Comparison of ENCODE assay signal across 8 cellular contexts in genomic region chr6:6003334-6004146, GRCh38. TPM values are rescaled to one million over a fixed set of nuclear protein-coding genes. Genes with fewer than 3 reads are reported as not detected.
DNase-seq lines count a peak whose midpoint lies in the region; ATAC-seq, FAIRE-seq and TF ChIP-seq lines count a peak whose summit lies in the region.

No MANE protein-coding gene starts in this region.

- peaks cover 18% of the 10 kb centered on the region for H3K4me1 ChIP-seq in A673 (ENCODE audit: insufficient read depth, low read length, poor library complexity, severe bottlenecking)
- H3K4me1 ChIP-seq in iPS DF 6.9 (ENCODE audit: control insufficient read depth, insufficient read depth, low read length): peaks cover 4% of the 10 kb centered on the region; the same call in 1 of the 2 replicates
- peaks cover 65% of the 10 kb centered on the region for H3K4me1 ChIP-seq in smooth muscle cell (ENCODE audit: low read depth)

- H3K4me2 ChIP-seq in smooth muscle cell: peak overlapping the region; percentile 77

- peaks cover 79% of the 10 kb centered on the region for H3K4me1 Mint-ChIP-seq in activated T-cell treated with anti-CD3 and anti-CD28 coated beads, Interleukin-2, amount 50 U/mL, for 72 hours (ENCODE audit: low read depth)

- H3K9me3 ChIP-seq in A673 (ENCODE audit: low read depth, low read length, poor library complexity, severe bottlenecking) (no peaks in the 10 kb centered on the region), iPS DF 6.9 (ENCODE audit: control insufficient read depth, insufficient read depth, low read length) (no peaks in the 10 kb centered on the region), smooth muscle cell (replicated peaks; ENCODE audit: low read depth) (no peaks in the 10 kb centered on the region)

- peaks cover 17 to 20% of the 10 kb centered on the region in 2 donors for H3K36me3 Mint-ChIP-seq in activated T-cell treated with anti-CD3 and anti-CD28 coated beads, Interleukin-2, amount 50 U/mL, for 72 hours (ENCODE audit: insufficient read depth in 2 of 2)

- peak overlapping the region; percentile 89 to 94 for H3K4me3 Mint-ChIP-seq in activated T-cell treated with anti-CD3 and anti-CD28 coated beads, Interleukin-2, amount 50 U/mL, for 72 hours

- intact Hi-C loops in A673 (cut with micrococcal nuclease; ENCODE audit: unreplicated experiment): loop anchor here (2.0 kb wide), 1 partner anchor 533 kb away; no protein-coding TSS in a partner anchor

- CTCF ChIA-PET in A673 (lab: Charles Lee): no interaction called here

- DNase-seq in A673 (ENCODE audit: low spot score) (peak; percentile 80), H7 (peak; percentile 89), iPS DF 6.9 (ENCODE audit: low read depth, low spot score) (no peak), smooth muscle cell (lab: John Stamatoyannopoulos, UW; ENCODE audit: unreplicated experiment) (no peak), NCI-H187 (lab: John Stamatoyannopoulos, UW) (no peak), GM12892 (ENCODE audit: insufficient read length) (no peak), GM19239 (ENCODE audit: insufficient read length, low spot score) (no peak)
- peak; percentile 41 to 45 for DNase-seq in activated T-cell treated with anti-CD3 and anti-CD28 coated beads, Interleukin-2, amount 50 U/mL, for 72 hours

- FAIRE-seq in GM12892 (lab: Jason Lieb, UNC): no peak
- no peak for FAIRE-seq in GM19239 (lab: Jason Lieb, UNC)

- no CpG with 5 or more reads among the region's 71 CpGs for WGBS in iPS DF 6.9 (ENCODE audit: insufficient coverage, insufficient read length)
- WGBS in smooth muscle cell (ENCODE audit: low lambda C conversion rate): under 1% methylated on average over 71 of the region's 71 CpGs

- no peak for TF ChIP-seq POLR2A in GM12892 (IDR thresholded peaks at IDR 0.05; ENCODE audit: low read depth, low read length)

- H3K27ac ChIP-seq in A673 (ENCODE audit: low read depth, low read length, poor library complexity, severe bottlenecking): peak overlapping the region; percentile 87
- H3K27ac ChIP-seq in iPS DF 6.9 (ENCODE audit: low read length): no peak overlapping the region
- H3K27ac ChIP-seq in smooth muscle cell (ENCODE audit: low read depth): no peak overlapping the region

- no peak overlapping the region for H3K9ac ChIP-seq in smooth muscle cell (ENCODE audit: low read depth)

- peak overlapping the region; percentile 98 for H3K27ac Mint-ChIP-seq in activated T-cell treated with anti-CD3 and anti-CD28 coated beads, Interleukin-2, amount 50 U/mL, for 72 hours

- H3K36me3 ChIP-seq in A673 (ENCODE audit: insufficient read depth, low read length, poor library complexity, severe bottlenecking) (peaks cover 21% of the 10 kb centered on the region), H7 (replicated peaks; ENCODE audit: control insufficient read depth, insufficient read depth, low read length) (no peaks in the 10 kb centered on the region), iPS DF 6.9 (ENCODE audit: control insufficient read depth, insufficient read depth, low read length) (no peaks in the 10 kb centered on the region), smooth muscle cell (ENCODE audit: low read depth) (no peaks in the 10 kb centered on the region)

- no peak for TF ChIP-seq CTCF in A673 (conservative IDR thresholded peaks at IDR 0.05; ENCODE audit: low read depth, low read length)
- TF ChIP-seq CTCF in smooth muscle cell (IDR thresholded peaks at IDR 0.05; ENCODE audit: borderline replicate concordance, insufficient read depth, poor library complexity, severe bottlenecking): no peak

- H3K27me3 ChIP-seq in A673 (replicated peaks; ENCODE audit: insufficient read depth, low read depth, low read length, poor library complexity): no peaks in the 10 kb centered on the region
- H3K27me3 ChIP-seq in H7 (ENCODE audit: control insufficient read depth, insufficient read depth, low read length): peaks cover 98% of the 10 kb centered on the region
- peaks cover 74% of the 10 kb centered on the region for H3K27me3 ChIP-seq in iPS DF 6.9 (ENCODE audit: control insufficient read depth, insufficient read depth, low read length)
- peaks cover 100% of the 10 kb centered on the region for H3K27me3 ChIP-seq in smooth muscle cell (ENCODE audit: low read depth)

- peak overlapping the region; percentile 66 for H3K4me3 ChIP-seq in A673 (ENCODE audit: low read depth, low read length, poor library complexity, severe bottlenecking)
- H3K4me3 ChIP-seq in H7 (ENCODE audit: insufficient read depth, low read depth, low read length): peak overlapping the region; percentile 33
- H3K4me3 ChIP-seq in iPS DF 6.9 (ENCODE audit: low read length): peak overlapping the region; percentile 14; the same call in 1 of the 2 replicates
- peak overlapping the region; percentile 18 for H3K4me3 ChIP-seq in smooth muscle cell

- peak; percentile 9 to 26 for ATAC-seq in activated T-cell treated with anti-CD3 and anti-CD28 coated beads, Interleukin-2, amount 50 U/mL, for 72 hours (replicated peaks in 1 of 2)

- peaks cover 88% of the 10 kb centered on the region for H3K27me3 Mint-ChIP-seq in activated T-cell treated with anti-CD3 and anti-CD28 coated beads, Interleukin-2, amount 50 U/mL, for 72 hours (ENCODE audit: low read depth)

- H3K79me2 ChIP-seq in smooth muscle cell (ENCODE audit: low read depth): no peaks in the 10 kb centered on the region

- H3K9me3 Mint-ChIP-seq in activated T-cell treated with anti-CD3 and anti-CD28 coated beads, Interleukin-2, amount 50 U/mL, for 72 hours: peaks cover 0 to 5% of the 10 kb centered on the region in 2 donors

- peak overlapping the region; percentile 58 for H2AFZ ChIP-seq in smooth muscle cell (ENCODE audit: low read depth)

- BruUV-seq in A673 (replicated peaks; lab: Mats Ljungman, UMichigan): no TSS peak

- peaks cover 10% of the 10 kb centered on the region for H3F3A ChIP-seq in smooth muscle cell (ENCODE audit: low read depth)

- H4K20me1 ChIP-seq in smooth muscle cell (ENCODE audit: low read depth): no peaks in the 10 kb centered on the region

- POLR2A ChIA-PET in A673 (lab: Charles Lee; ENCODE audit: low non-redundant PET): interaction anchor here (0.5 kb wide), 1 partner anchor 223 kb away, joined by 3 read pairs; no protein-coding TSS in a partner anchor

RNA-seq across cellular contexts. Expression of gene NRN1, which starts 3.2 kb away (rescaled TPM):
- total RNA-seq in A673 (2021) (37.0 and 46.1 TPM in 2 replicates), smooth muscle cell (not detected in 2 replicates)
- total RNA-seq in H7 (2014; rRNA removed; shearing (Covaris generic)): 0.63 TPM in 1 of 2 replicates, not detected in the other
- 1 to 10 TPM; 2.5 to 3.3 TPM for total RNA-seq in activated T-cell treated with anti-CD3 and anti-CD28 coated beads, Interleukin-2, amount 50 U/mL, for 72 hours
- polyA plus RNA-seq in smooth muscle cell: 0.27 TPM in 1 of 2 replicates, not detected in the other
- 5.2 TPM for polyA plus RNA-seq in GM12892 (2012; ENCODE audit: missing spikeins)

Comparison
In these comparisons a context has a peak if more than half of its experiments do, and no peak if none do; other contexts are left out.
1. DNase-seq: peak in A673 (single experiment), H7 (single experiment) and activated T-cell treated with anti-CD3 and anti-CD28 coated beads, Interleukin-2, amount 50 U/mL, for 72 hours (2 of 2); none in iPS DF 6.9 (single experiment), smooth muscle cell (single experiment), NCI-H187 (0 of 2), GM12892 (single experiment) and GM19239 (single experiment).
2. H3K4me3 ChIP-seq: peak in every context shown above with its lines; median percentile 66 in A673; 33 in H7; 18 in smooth muscle cell; 14 in iPS DF 6.9.